8 cellular contexts compared by ENCODE assay signal in genomic region chr19:36604656-36605100, GRCh38. TPM values are rescaled to one million over a fixed set of nuclear protein-coding genes. Genes with fewer than 3 reads are reported as not detected.
DNase-seq lines count a peak whose midpoint lies in the region; ATAC-seq, FAIRE-seq and TF ChIP-seq lines count a peak whose summit lies in the region.

No MANE protein-coding gene starts in this region.

- no peak for FAIRE-seq in HepG2 (lab: Jason Lieb, UNC)

- peak overlapping the region; percentile 91 for H3K4me3 ChIP-seq in CD8-positive, alpha-beta memory T cell (ENCODE audit: low read length)
- peak overlapping the region; percentile 87 to 94 (median 93) for H3K4me3 ChIP-seq in HepG2 (replicated peaks in 1 of 3; ENCODE audit: insufficient read depth in 1 of 3, low read depth in 2 of 3, low read length in 3 of 3)

- 7% methylated on average over 3 of the region's 21 CpGs for WGBS in HepG2 (ENCODE audit: low lambda C conversion rate)

- in situ Hi-C loops in HepG2 (cut with HindIII; ENCODE audit: extremely low pct_ligation_motif_present, low pct_unique_long_range_greater_than_20kb) = no loop called here

- H3K4me2 ChIP-seq in HepG2 (ENCODE audit: low read depth, low read length) = peak overlapping the region; percentile 92

- H3K9me3 ChIP-seq in CD8-positive, alpha-beta memory T cell (ENCODE audit: low read length) = no peaks in the 10 kb centered on the region
- no peaks in the 10 kb centered on the region for H3K9me3 ChIP-seq in HepG2 (ENCODE audit: low read length)

- H3K36me3 Mint-ChIP-seq in CD8-positive, alpha-beta memory T cell = peaks cover 12 to 36% (median 17%) of the 10 kb centered on the region in 3 donors
- H3K36me3 Mint-ChIP-seq in chondrocyte (ENCODE audit: low read depth) = peaks cover 16% of the 10 kb centered on the region

- H3K79me2 ChIP-seq in HepG2 (ENCODE audit: insufficient read depth, low read length) = peaks cover 8% of the 10 kb centered on the region

- H3K4me1 Mint-ChIP-seq in CD8-positive, alpha-beta memory T cell = peaks cover 27 to 31% (median 31%) of the 10 kb centered on the region in 3 donors
- peaks cover 19% of the 10 kb centered on the region for H3K4me1 Mint-ChIP-seq in chondrocyte (ENCODE audit: low read depth)

- peak overlapping the region; percentile 42 for H2AFZ ChIP-seq in HepG2 (ENCODE audit: low read length)

- H3K4me3 Mint-ChIP-seq in CD8-positive, alpha-beta memory T cell = peak overlapping the region; percentile 83 to 100 (median 89)
- H3K4me3 Mint-ChIP-seq in chondrocyte (ENCODE audit: unreplicated experiment) = peak overlapping the region; percentile 98

- H3K27ac Mint-ChIP-seq in CD8-positive, alpha-beta memory T cell = peak overlapping the region; percentile 81 to 99 (median 93)
- peak overlapping the region; percentile 95 for H3K27ac Mint-ChIP-seq in chondrocyte (ENCODE audit: unreplicated experiment)

- peak; percentile 82 for ATAC-seq in GM21526 (IDR thresholded peaks at IDR 0.05; ENCODE audit: low FRiP score, unreplicated experiment)
- peak; percentile 92 for ATAC-seq in HepG2

- TF ChIP-seq EP300 in HepG2 (IDR thresholded peaks at IDR 0.05; ENCODE audit: low read depth in 2 of 2, low read length in 2 of 2) = no peak
- TF ChIP-seq EP300 in HepG2 (CRISPR knock-in tag; IDR thresholded peaks at IDR 0.05; ENCODE audit: borderline replicate concordance) = no peak

- BruUV-seq in HepG2 (replicated peaks; lab: Mats Ljungman, UMichigan) = no TSS peak

- intact Hi-C loops in HepG2 (cut with micrococcal nuclease; ENCODE audit: unreplicated experiment) = loop anchor here (2.0 kb wide), 1 partner anchor 32 kb away; the partner anchor contains the start of gene ZNF529

- no peaks in the 10 kb centered on the region for H4K20me1 ChIP-seq in HepG2 (ENCODE audit: insufficient read depth, low read length)

- H3K9ac ChIP-seq in HepG2 (ENCODE audit: insufficient read depth, low read depth, low read length) = peak overlapping the region; percentile 87

- no peaks in the 10 kb centered on the region for H3K27me3 Mint-ChIP-seq in CD8-positive, alpha-beta memory T cell
- no peaks in the 10 kb centered on the region for H3K27me3 Mint-ChIP-seq in chondrocyte (ENCODE audit: low read depth)

- POLR2A ChIA-PET in CD8-positive, alpha-beta memory T cell (lab: Charles Lee) = interaction anchor here (0.7 to 1.8 kb wide), 11 partner anchors 31 to 991 kb away, joined by 3 to 13 read pairs (median 3); partner anchors contain the start of genes ZFP14, ZNF260, ZNF345 and ZNF383
- POLR2A ChIA-PET in HepG2 (lab: Yijun Ruan, JAX) = interaction anchor here (1.0 to 1.8 kb wide), 11 partner anchors 10 to 990 kb away, joined by 3 to 17 read pairs (median 4); partner anchors contain the start of genes ZNF146, ZNF260, ZNF345 and ZNF461

- CTCF ChIA-PET in CD8-positive, alpha-beta memory T cell (lab: Charles Lee) = interaction anchor here (1.1 kb wide), 1 partner anchor 30 kb away, joined by 3 read pairs; no protein-coding TSS in a partner anchor
- CTCF ChIA-PET in HepG2 (lab: Yijun Ruan, JAX; ENCODE audit: low intra/inter-chr PET ratio, low total read pairs) = no interaction called here

- no peaks in the 10 kb centered on the region for H3K36me3 ChIP-seq in CD8-positive, alpha-beta memory T cell (ENCODE audit: insufficient read depth, low read length)
- H3K36me3 ChIP-seq in HepG2 (replicated peaks in 1 of 2; ENCODE audit: control insufficient read depth in 1 of 2, insufficient read depth in 2 of 2, low read length in 2 of 2) = peaks cover 0 to 7% of the 10 kb centered on the region in 2 experiments; a peak in 2 of 5 replicates

- DNase-seq in CD8-positive, alpha-beta memory T cell = peak; percentile 76 to 93 (median 84)
- DNase-seq in LHCN-M2 (ENCODE audit: low read depth) = peak; percentile 48
- peak; percentile 82 for DNase-seq in activated CD4-positive, alpha-beta T cell treated with anti-CD3 and anti-CD28 coated beads for 1 hour
- no peak for DNase-seq in chondrocyte (ENCODE audit: low spot score)
- DNase-seq in HepG2 (ENCODE audit: low spot score) = peak; percentile 54
- peak; percentile 90 for DNase-seq in stimulated activated CD4-positive, alpha-beta T cell treated with anti-CD3 and anti-CD28 coated beads, Interleukin-4, amount 100 ng/mL, for 24 hours
- no peak for DNase-seq in SW480 (ENCODE audit: low spot score)

- H3K9me3 Mint-ChIP-seq in CD8-positive, alpha-beta memory T cell = peaks cover 0 to 2% (median 0%) of the 10 kb centered on the region in 5 donors
- H3K9me3 Mint-ChIP-seq in chondrocyte (ENCODE audit: low read depth) = peaks cover 7% of the 10 kb centered on the region

- TF ChIP-seq RAD21 in HepG2 (CRISPR knock-in tag; IDR thresholded peaks at IDR 0.05) = no peak

- no peak for TF ChIP-seq POLR2A in HepG2 (IDR thresholded peaks at IDR 0.05; ENCODE audit: insufficient read depth in 1 of 2, low read depth in 2 of 2, low read length in 2 of 2)

- peaks cover 13% of the 10 kb centered on the region for H3K4me1 ChIP-seq in CD8-positive, alpha-beta memory T cell (ENCODE audit: insufficient read depth, low read length)
- H3K4me1 ChIP-seq in HepG2 (ENCODE audit: insufficient read depth, low read length) = peaks cover 18% of the 10 kb centered on the region

- H3K27me3 ChIP-seq in CD8-positive, alpha-beta memory T cell (ENCODE audit: insufficient read depth, low read length, poor library complexity, severe bottlenecking) = no peaks in the 10 kb centered on the region
- no peaks in the 10 kb centered on the region; a peak in 1 of 5 replicates for H3K27me3 ChIP-seq in HepG2 (ENCODE audit: control insufficient read depth in 1 of 2, insufficient read depth in 2 of 2, low read length in 2 of 2)

- TF ChIP-seq CTCF in chondrocyte (IDR thresholded peaks at IDR 0.05) (no peak), HepG2 (CRISPR knock-in tag; IDR thresholded peaks at IDR 0.05) (no peak; the same call in none of the 2 replicates)

- H3K27ac ChIP-seq in CD8-positive, alpha-beta memory T cell (ENCODE audit: low read depth, low read length) = peak overlapping the region; percentile 93
- peak overlapping the region; percentile 68 for H3K27ac ChIP-seq in HepG2 (ENCODE audit: extremely low read length, insufficient read depth, low read length)

RNA-seq across cellular contexts. Expression of gene ZNF382, which starts 0.4 kb away (rescaled TPM):
- total RNA-seq in CD8-positive, alpha-beta memory T cell = 10 to 100 TPM in 1 of 2 experiments, 1 to 10 TPM in 1; 10.0 to 10.3 TPM
- polyA plus RNA-seq in CD8-positive, alpha-beta memory T cell = 7.7 TPM
- 4.0 and 5.4 TPM in 2 replicates for total RNA-seq in LHCN-M2 (2014; rRNA removed)
- polyA plus RNA-seq in LHCN-M2 (2012) = 1.4 TPM
- total RNA-seq in chondrocyte = 10.7 to 17.3 TPM (median 12.5 TPM) in 3 replicates
- 6.3 and 6.8 TPM in 2 replicates for total RNA-seq in HepG2 (2016; rRNA removed; fragmentation: Illumina TruSeq; extraction: Trizol)
- total RNA-seq in HepG2 (2016; cell fraction: cytosol; rRNA removed; fragmentation: Illumina TruSeq; extraction: Trizol; ENCODE audit: low read depth) = 4.0 and 4.6 TPM in 2 replicates
- total RNA-seq in HepG2 (2016; cell fraction: insoluble cytoplasmic fraction; rRNA removed; fragmentation: Illumina TruSeq; extraction: Trizol) = 6.7 and 7.1 TPM in 2 replicates
- total RNA-seq in HepG2 (2016; cell fraction: membrane; rRNA removed; fragmentation: Illumina TruSeq; extraction: Trizol) = 6.5 and 7.0 TPM in 2 replicates
- 6.5 and 9.0 TPM in 2 replicates for total RNA-seq in HepG2 (2016; cell fraction: nucleus; rRNA removed; fragmentation: Illumina TruSeq; extraction: Trizol)
- polyA plus RNA-seq in HepG2 (2011; rRNA removed) = 2.3 and 3.1 TPM in 2 replicates
- 1.2 and 1.5 TPM in 2 replicates for polyA plus RNA-seq in HepG2 (2011; cell fraction: cytosol; rRNA removed)
- 7.3 and 14.2 TPM in 2 replicates for polyA plus RNA-seq in HepG2 (2011; cell fraction: nucleus; rRNA removed)
- 4.4 and 6.3 TPM in 2 replicates for polyA plus RNA-seq in HepG2 (2012)
- polyA plus RNA-seq in HepG2 (2016; cell fraction: cytosol; fragmentation: Illumina TruSeq; extraction: Trizol; ENCODE audit: low read depth) = 0.36 and 0.37 TPM in 2 replicates
- polyA plus RNA-seq in HepG2 (2016; cell fraction: insoluble cytoplasmic fraction; fragmentation: Illumina TruSeq; extraction: Trizol; ENCODE audit: low read depth) = 3.8 and 4.0 TPM in 2 replicates
- polyA plus RNA-seq in HepG2 (2016; cell fraction: membrane; fragmentation: Illumina TruSeq; extraction: Trizol; ENCODE audit: low read depth) = 1.2 TPM in 2 replicates
- 10.3 and 11.5 TPM in 2 replicates for polyA plus RNA-seq in HepG2 (2016; cell fraction: nucleus; fragmentation: Illumina TruSeq; extraction: Trizol; ENCODE audit: insufficient read depth, low read depth)
- polyA minus RNA-seq in HepG2 (2011; rRNA and poly(A)+ RNA removed; ENCODE audit: low replicate concordance) = 2.3 TPM in 1 of 2 replicates, not detected in the other
- polyA minus RNA-seq in HepG2 (2011; cell fraction: cytosol; rRNA and poly(A)+ RNA removed) = 2.8 and 2.9 TPM in 2 replicates
- 18.3 and 27.1 TPM in 2 replicates for polyA minus RNA-seq in HepG2 (2011; cell fraction: nucleus; rRNA and poly(A)+ RNA removed)

RNA-seq across cellular contexts. Expression of gene ZNF529, which starts 31.6 kb away (rescaled TPM):
- total RNA-seq in CD8-positive, alpha-beta memory T cell = 10 to 100 TPM; 15.6 to 16.4 TPM
- 8.6 TPM for polyA plus RNA-seq in CD8-positive, alpha-beta memory T cell
- 5.6 and 6.3 TPM in 2 replicates for total RNA-seq in LHCN-M2 (2014; rRNA removed)
- polyA plus RNA-seq in LHCN-M2 (2012) = 2.7 TPM
- 13.7 to 18.6 TPM (median 14.1 TPM) in 3 replicates for total RNA-seq in chondrocyte
- total RNA-seq in HepG2 (2016; rRNA removed; fragmentation: Illumina TruSeq; extraction: Trizol) = 9.3 and 14.2 TPM in 2 replicates
- total RNA-seq in HepG2 (2016; cell fraction: cytosol; rRNA removed; fragmentation: Illumina TruSeq; extraction: Trizol; ENCODE audit: low read depth) = 1.1 and 1.9 TPM in 2 replicates
- total RNA-seq in HepG2 (2016; cell fraction: insoluble cytoplasmic fraction; rRNA removed; fragmentation: Illumina TruSeq; extraction: Trizol) = 9.2 and 12.1 TPM in 2 replicates
- total RNA-seq in HepG2 (2016; cell fraction: membrane; rRNA removed; fragmentation: Illumina TruSeq; extraction: Trizol) = 4.9 and 5.0 TPM in 2 replicates
- 14.7 and 17.2 TPM in 2 replicates for total RNA-seq in HepG2 (2016; cell fraction: nucleus; rRNA removed; fragmentation: Illumina TruSeq; extraction: Trizol)
- polyA plus RNA-seq in HepG2 (2011; rRNA removed) = 10.6 and 10.7 TPM in 2 replicates
- polyA plus RNA-seq in HepG2 (2011; cell fraction: cytosol; rRNA removed) = 4.1 and 4.7 TPM in 2 replicates
- polyA plus RNA-seq in HepG2 (2011; cell fraction: nucleus; rRNA removed) = 14.0 and 18.0 TPM in 2 replicates
- polyA plus RNA-seq in HepG2 (2012) = 7.0 and 9.8 TPM in 2 replicates
- polyA plus RNA-seq in HepG2 (2016; cell fraction: cytosol; fragmentation: Illumina TruSeq; extraction: Trizol; ENCODE audit: low read depth) = 0.54 and 0.61 TPM in 2 replicates
- 5.8 and 6.3 TPM in 2 replicates for polyA plus RNA-seq in HepG2 (2016; cell fraction: insoluble cytoplasmic fraction; fragmentation: Illumina TruSeq; extraction: Trizol; ENCODE audit: low read depth)
- 1.9 and 2.7 TPM in 2 replicates for polyA plus RNA-seq in HepG2 (2016; cell fraction: membrane; fragmentation: Illumina TruSeq; extraction: Trizol; ENCODE audit: low read depth)
- polyA plus RNA-seq in HepG2 (2016; cell fraction: nucleus; fragmentation: Illumina TruSeq; extraction: Trizol; ENCODE audit: insufficient read depth, low read depth) = 25.2 and 25.9 TPM in 2 replicates
- 4.5 and 10.0 TPM in 2 replicates for polyA minus RNA-seq in HepG2 (2011; rRNA and poly(A)+ RNA removed; ENCODE audit: low replicate concordance)
- polyA minus RNA-seq in HepG2 (2011; cell fraction: cytosol; rRNA and poly(A)+ RNA removed) = 4.7 and 8.6 TPM in 2 replicates
- polyA minus RNA-seq in HepG2 (2011; cell fraction: nucleus; rRNA and poly(A)+ RNA removed) = 17.5 and 24.9 TPM in 2 replicates

Comparison
In these comparisons a context has a peak if more than half of its experiments do, and no peak if none do; other contexts are left out.
1. DNase-seq: peak in CD8-positive, alpha-beta memory T cell (5 of 5), LHCN-M2 (single experiment), activated CD4-positive, alpha-beta T cell treated with anti-CD3 and anti-CD28 coated beads for 1 hour (single experiment), HepG2 (single experiment) and stimulated activated CD4-positive, alpha-beta T cell treated with anti-CD3 and anti-CD28 coated beads, Interleukin-4, amount 100 ng/mL, for 24 hours (single experiment); none in chondrocyte (single experiment) and SW480 (single experiment).